In the genomic region with DNA sequence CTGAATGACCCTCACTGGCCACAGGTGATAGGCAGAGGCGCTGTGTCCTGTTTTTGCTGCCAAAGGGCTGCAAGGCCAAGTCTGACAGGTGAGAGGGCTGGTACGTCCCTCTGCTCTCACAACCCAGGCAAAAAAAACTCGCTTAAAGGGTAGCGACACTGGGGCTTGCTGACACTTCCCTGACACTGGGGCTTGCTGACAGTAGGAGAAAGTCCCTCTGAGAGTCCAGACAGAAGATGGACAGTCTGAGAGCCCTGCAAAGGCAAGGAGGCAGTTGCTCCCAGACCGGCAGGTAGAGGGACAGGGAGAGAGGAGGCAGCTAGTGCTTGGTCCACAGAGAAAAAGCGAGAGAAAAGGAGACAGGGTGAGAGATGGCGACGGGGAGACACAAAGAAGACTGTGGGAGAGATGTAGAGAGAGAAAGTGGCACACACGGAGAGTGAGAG, we compare ENCODE assay signal across 8 cellular contexts. TPM values are rescaled to one million over a fixed set of nuclear protein-coding genes. Genes with fewer than 3 reads are reported as not detected.
A peak's percentile ranks its signal among the peaks of the same experiment; 100 is the strongest.
DNase-seq lines count a peak whose midpoint lies in the region; ATAC-seq and TF ChIP-seq lines count a peak whose summit lies in the region.

No MANE protein-coding gene starts in this region.

- no peaks in the 10 kb centered on the region for H3K9me3 Mint-ChIP-seq in immature natural killer cell

- ATAC-seq in HG02763 (IDR thresholded peaks at IDR 0.05; ENCODE audit: unreplicated experiment): no peak

- TF ChIP-seq CTCF in LNCaP clone FGC (IDR thresholded peaks at IDR 0.05; ENCODE audit: control insufficient read depth, extremely low read depth, insufficient read depth) (no peak), astrocyte of the cerebellum (IDR thresholded peaks at IDR 0.05; ENCODE audit: low read depth, low read length, missing control alignments) (no peak)

- peak; percentile 44 for DNase-seq in DMS53 (lab: John Stamatoyannopoulos, UW)
- no peak for DNase-seq in DMS53 treated with DMSO at 0.1 percent for 48 hours (lab: John Stamatoyannopoulos, UW; ENCODE audit: unreplicated experiment)
- DNase-seq in LNCaP clone FGC (ENCODE audit: low read depth): no peak
- DNase-seq in astrocyte of the cerebellum (ENCODE audit: low read depth): no peak
- DNase-seq in immature natural killer cell: peak; percentile 39 to 42 (median 39)
- peak in 5 of 6 experiments; percentile 23 to 75 (median 57) for DNase-seq in stimulated activated naive CD4-positive, alpha-beta T cell (lab: John Stamatoyannopoulos, UW)
- no peak for DNase-seq in RPMI8226

- peak overlapping the region; percentile 41; the same call in 1 of the 2 replicates for H3K4me3 ChIP-seq in LNCaP clone FGC (ENCODE audit: low read depth, low read length)
- peak overlapping the region; percentile 70 for H3K4me3 ChIP-seq in astrocyte of the cerebellum (ENCODE audit: low read depth, low read length)

- H3K36me3 Mint-ChIP-seq in immature natural killer cell: peaks cover 0 to 15% (median 5%) of the 10 kb centered on the region in 3 donors

- in situ Hi-C loops in astrocyte of the cerebellum (cut with HindIII; ENCODE audit: low sequenced_read_pairs): no loop called here

- peaks cover 0 to 4% (median 4%) of the 10 kb centered on the region in 3 donors for H3K27me3 Mint-ChIP-seq in immature natural killer cell (ENCODE audit: low read depth in 3 of 3)

- peak overlapping the region; percentile 90 to 96 (median 94) for H3K27ac Mint-ChIP-seq in immature natural killer cell

- H3K4me1 Mint-ChIP-seq in immature natural killer cell: peaks cover 39 to 49% of the 10 kb centered on the region in 2 donors

- peak overlapping the region; percentile 95 to 100 (median 97) for H3K4me3 Mint-ChIP-seq in immature natural killer cell

RNA-seq across cellular contexts. Expression of a gene that starts 0.6 kb away (rescaled TPM):
- 100 to 1,000 TPM; 110 to 197 (median 136) TPM for polyA plus RNA-seq in immature natural killer cell

Comparison
In these comparisons a context has a peak if more than half of its experiments do, and no peak if none do; other contexts are left out.
1. DNase-seq: peak in DMS53 (single experiment), immature natural killer cell (3 of 3) and stimulated activated naive CD4-positive, alpha-beta T cell (5 of 6); none in DMS53 treated with DMSO at 0.1 percent for 48 hours (single experiment), LNCaP clone FGC (single experiment), astrocyte of the cerebellum (single experiment) and RPMI8226 (single experiment).